In genomic region chr9:107361816-107362215, GRCh38 we compare ENCODE assay signal across 11 cellular contexts.
"Had no signal": no experiment of that assay in that cellular context is flagged by ENCODE, and none has a peak within 500 bp of the region (broad histone marks: within the 10 kb centered on the region; RNA-seq: fewer than 3 reads in every experiment).

No MANE protein-coding gene starts in this region.

- H3K4me1 ChIP-seq: thyroid gland had no signal

- H3K27ac ChIP-seq: thyroid gland had no signal

- H3K27me3 ChIP-seq: thyroid gland had no signal

- DNase-seq: activated CD4-positive, alpha-beta T cell treated with anti-CD3 and anti-CD28 coated beads for 4 hours; activated naive CD4-positive, alpha-beta T cell treated with anti-CD3 and anti-CD28 coated beads, Interleukin-2, amount 10 ng/mL, durations not matched to agents 7 days and 5 days; activated T-cell treated with anti-CD3 and anti-CD28 coated beads for 4 hours; central memory CD4-positive, alpha-beta T cell; effector memory CD4-positive, alpha-beta T cell; hippocampal formation; retina; stimulated activated CD4-positive, alpha-beta T cell treated with anti-CD3 and anti-CD28 coated beads, Interleukin-15, amount 100 ng/mL, for 24 hours; stimulated activated CD4-positive, alpha-beta T cell treated with anti-CD3 and anti-CD28 coated beads, Interleukin-4, amount 100 ng/mL, for 24 hours; thyroid gland had no signal

- H3K9me3 ChIP-seq: thyroid gland had no signal

- H3K4me3 ChIP-seq: lung, thyroid gland had no signal

- H3K36me3 ChIP-seq: thyroid gland had no signal
